ENCODE assay signal across 24 cellular contexts in the genomic region with DNA sequence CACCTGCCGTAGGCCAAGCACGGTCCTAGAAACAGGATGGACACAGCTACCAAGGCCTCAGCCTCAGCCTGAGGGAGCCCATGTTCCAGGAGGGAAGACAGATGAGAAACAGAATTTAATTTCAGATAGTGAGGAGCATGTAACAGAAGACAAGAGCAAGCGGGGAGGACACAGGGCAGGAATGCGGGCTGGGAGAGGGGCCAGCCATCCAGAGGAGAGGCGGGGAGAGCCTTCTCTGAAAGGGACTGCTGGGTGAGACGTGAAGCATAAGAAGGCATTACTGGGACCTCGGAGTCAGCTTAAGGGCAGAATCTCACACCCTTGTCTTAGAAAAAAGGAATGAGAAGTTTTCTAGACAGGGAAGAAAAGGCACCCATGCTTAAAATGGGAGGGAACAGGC.
"Had no signal": no experiment of that assay in that cellular context is flagged by ENCODE, and none has a peak within 500 bp of the region (broad histone marks: within the 10 kb centered on the region; RNA-seq: fewer than 3 reads in every experiment).

No MANE protein-coding gene starts in this region.

- H3K4me3 ChIP-seq: MG63, SJSA1, SK-N-MC had no signal

- H3K36me3 ChIP-seq: MG63, SJSA1 had no signal

- DNase-seq: IMR-90, Karpas-422, KG1, MG63, NCI-H1092, NCI-H1105 treated with DMSO at 0.1 percent for 48 hours, NCI-H1417 treated with DMSO at 0.1 percent for 48 hours, NCI-H146, NCI-H1694 treated with DMSO at 0.1 percent for 48 hours, NCI-H1930, NCI-H2081, NCI-H2171, NCI-H226, NCI-H446, NCI-H510A, NCI-H524 treated with DMSO at 0.1 percent for 48 hours, NCI-H69, NCI-H774, Right ventricle myocardium superior, RPMI8226, SIG-M5 had no signal

- H3K9me3 ChIP-seq: MG63, SJSA1 had no signal

- H3K27ac ChIP-seq: SJSA1, SK-N-MC had no signal

- ATAC-seq: HepG2 had no signal

- H3K27me3 ChIP-seq: MG63, SJSA1 had no signal

- H3K4me1 ChIP-seq: SJSA1 had no signal
